2 cellular contexts compared by ENCODE assay signal in the genomic region with DNA sequence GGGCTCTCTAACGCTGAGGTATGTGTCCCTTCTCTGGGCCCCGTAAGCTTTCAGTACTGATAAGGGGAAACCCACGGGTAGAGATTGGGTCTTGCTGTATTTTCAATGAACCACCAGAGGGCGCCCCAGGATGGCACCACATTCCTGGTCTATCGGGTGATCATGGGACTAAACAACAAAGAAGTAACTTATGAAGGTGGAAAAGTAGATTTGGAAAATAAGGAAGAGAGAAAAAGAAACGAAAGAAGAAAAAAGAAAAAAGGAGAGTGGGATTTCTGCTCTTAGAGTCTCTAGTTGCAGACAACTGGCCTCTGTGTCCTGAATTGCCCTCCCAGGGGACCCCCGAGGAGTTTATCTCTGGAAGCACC.
TF ChIP-seq lines count a peak whose summit lies in the region.

No MANE protein-coding gene starts in this region.

TF ChIP-seq in HEK293T, 16 proteins besides CTCF, POLR2A, EP300 and RAD21 (continued from another document):
- TF ChIP-seq BHLHE40 (IDR thresholded peaks at IDR 0.05; ENCODE audit: borderline replicate concordance) (no peak), CTBP1 (IDR thresholded peaks at IDR 0.05; ENCODE audit: borderline replicate concordance) (no peak)
TF ChIP-seq in HEK293T: peak in this region for 0.

TF ChIP-seq in SK-N-SH, 30 proteins besides CTCF, POLR2A, EP300 and RAD21 (continued from another document):
- TF ChIP-seq, protein P1, sequence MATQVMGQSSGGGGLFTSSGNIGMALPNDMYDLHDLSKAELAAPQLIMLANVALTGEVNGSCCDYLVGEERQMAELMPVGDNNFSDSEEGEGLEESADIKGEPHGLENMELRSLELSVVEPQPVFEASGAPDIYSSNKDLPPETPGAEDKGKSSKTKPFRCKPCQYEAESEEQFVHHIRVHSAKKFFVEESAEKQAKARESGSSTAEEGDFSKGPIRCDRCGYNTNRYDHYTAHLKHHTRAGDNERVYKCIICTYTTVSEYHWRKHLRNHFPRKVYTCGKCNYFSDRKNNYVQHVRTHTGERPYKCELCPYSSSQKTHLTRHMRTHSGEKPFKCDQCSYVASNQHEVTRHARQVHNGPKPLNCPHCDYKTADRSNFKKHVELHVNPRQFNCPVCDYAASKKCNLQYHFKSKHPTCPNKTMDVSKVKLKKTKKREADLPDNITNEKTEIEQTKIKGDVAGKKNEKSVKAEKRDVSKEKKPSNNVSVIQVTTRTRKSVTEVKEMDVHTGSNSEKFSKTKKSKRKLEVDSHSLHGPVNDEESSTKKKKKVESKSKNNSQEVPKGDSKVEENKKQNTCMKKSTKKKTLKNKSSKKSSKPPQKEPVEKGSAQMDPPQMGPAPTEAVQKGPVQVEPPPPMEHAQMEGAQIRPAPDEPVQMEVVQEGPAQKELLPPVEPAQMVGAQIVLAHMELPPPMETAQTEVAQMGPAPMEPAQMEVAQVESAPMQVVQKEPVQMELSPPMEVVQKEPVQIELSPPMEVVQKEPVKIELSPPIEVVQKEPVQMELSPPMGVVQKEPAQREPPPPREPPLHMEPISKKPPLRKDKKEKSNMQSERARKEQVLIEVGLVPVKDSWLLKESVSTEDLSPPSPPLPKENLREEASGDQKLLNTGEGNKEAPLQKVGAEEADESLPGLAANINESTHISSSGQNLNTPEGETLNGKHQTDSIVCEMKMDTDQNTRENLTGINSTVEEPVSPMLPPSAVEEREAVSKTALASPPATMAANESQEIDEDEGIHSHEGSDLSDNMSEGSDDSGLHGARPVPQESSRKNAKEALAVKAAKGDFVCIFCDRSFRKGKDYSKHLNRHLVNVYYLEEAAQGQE (IDR thresholded peaks at IDR 0.05; ENCODE audit: low read depth, low read length): 0 out of 2 replicates have a peak, but pooled peaks have one; percentile 40
